ENCODE assay signal across 15 cellular contexts in the genomic region with DNA sequence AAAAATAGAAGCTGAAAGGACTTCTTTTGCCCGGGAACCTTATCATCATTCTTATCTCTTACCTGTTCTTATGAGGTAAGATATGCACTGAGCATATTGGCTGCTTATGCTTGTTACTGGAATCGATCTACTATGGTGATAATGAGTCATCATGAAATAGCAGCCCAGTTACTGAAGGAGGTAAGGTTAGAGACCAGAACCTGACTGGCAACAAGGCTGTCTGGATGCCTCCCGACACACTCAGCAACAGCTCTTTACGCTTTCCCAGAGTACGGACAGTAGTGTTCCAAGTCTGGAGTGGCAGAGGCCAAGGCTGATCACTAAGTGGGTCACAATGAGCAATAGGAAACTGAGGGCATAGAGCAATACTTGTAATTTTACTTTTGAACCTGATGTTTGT.
A peak's percentile ranks its signal among the peaks of the same experiment; 100 is the strongest.
DNase-seq lines count a peak whose midpoint lies in the region; ATAC-seq lines count a peak whose summit lies in the region.
"Had no signal": no experiment of that assay in that cellular context is flagged by ENCODE, and none has a peak within 500 bp of the region (broad histone marks: within the 10 kb centered on the region; RNA-seq: fewer than 3 reads in every experiment).

No MANE protein-coding gene starts in this region.

- ATAC-seq in GM21390 (IDR thresholded peaks at IDR 0.05; ENCODE audit: unreplicated experiment): no peak
- ATAC-seq: activated T-helper 17 cell treated with anti-CD3 and anti-CD28 coated beads, Interleukin-2, amount 50 U/mL, for 72 hours; natural killer cell treated with Interleukin-12 subunit alpha and Interleukin-12 subunit beta and Interleukin-15 and Interleukin-18, amount 100 ng/mL, for 72 hours had no signal

- H3K27ac ChIP-seq in epithelial cell of prostate: no peak overlapping the region

- DNase-seq in DMS53 (lab: John Stamatoyannopoulos, UW): peak; percentile 53
- DNase-seq in DMS53 treated with DMSO at 0.1 percent for 48 hours (lab: John Stamatoyannopoulos, UW; ENCODE audit: unreplicated experiment): no peak
- peak; percentile 88 for DNase-seq in NCI-H69 (lab: John Stamatoyannopoulos, UW)
- peak; percentile 29 for DNase-seq in epithelial cell of prostate (ENCODE audit: low read depth, low spot score)
- peak; percentile 75 for DNase-seq in renal cortical epithelial cell (ENCODE audit: low read depth)
- DNase-seq in cerebellar nuclear complex (lab: John Stamatoyannopoulos, UW): no peak
- DNase-seq in NCI-H1048 (lab: John Stamatoyannopoulos, UW): no peak
- DNase-seq: 8988T; activated CD4-positive, alpha-beta T cell treated with anti-CD3 and anti-CD28 coated beads, Interleukin-2, amount 10 ng/mL, durations not matched to agents 7 days and 5 days; Kasumi-1; NCI-H345; T-helper 1 cell had no signal

Comparison
In these comparisons a context has a peak if more than half of its experiments do, and no peak if none do; other contexts are left out.
1. DNase-seq: peak in DMS53 (single experiment), NCI-H69 (single experiment), epithelial cell of prostate (single experiment) and renal cortical epithelial cell (single experiment); none in DMS53 treated with DMSO at 0.1 percent for 48 hours (single experiment), cerebellar nuclear complex (0 of 2) and NCI-H1048 (single experiment).